Comparison of ENCODE assay signal across 19 cellular contexts in the genomic region with DNA sequence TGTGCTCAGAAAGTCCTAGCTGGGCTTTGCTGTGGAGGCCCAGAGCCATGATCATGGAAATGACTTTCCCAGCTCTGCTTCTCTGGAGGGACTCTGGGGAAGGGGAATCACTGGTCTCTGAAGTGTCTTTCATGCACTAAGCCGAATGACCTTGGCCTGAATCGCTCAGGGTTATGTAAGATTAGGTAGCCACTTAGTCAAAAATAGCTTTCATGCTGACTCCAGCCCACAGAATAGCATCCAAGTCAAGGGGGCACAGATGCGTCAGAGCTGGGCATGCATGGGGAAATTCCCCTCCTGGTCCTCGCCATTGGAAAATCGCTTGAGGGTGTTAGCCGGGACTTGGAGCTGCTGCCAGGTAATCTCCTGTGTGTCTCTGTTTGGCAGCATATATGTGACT. TPM values are rescaled to one million over a fixed set of nuclear protein-coding genes. Genes with fewer than 3 reads are reported as not detected.
DNase-seq lines count a peak whose midpoint lies in the region; ATAC-seq and TF ChIP-seq lines count a peak whose summit lies in the region.
"Had no signal": no experiment of that assay in that cellular context is flagged by ENCODE, and none has a peak within 500 bp of the region (broad histone marks: within the 10 kb centered on the region; RNA-seq: fewer than 3 reads in every experiment).

No MANE protein-coding gene starts in this region.

- H3K4me2 ChIP-seq in mammary epithelial cell (ENCODE audit: insufficient read depth, low read depth, low read length), result no peak overlapping the region
- H3K4me2 ChIP-seq: KMS-11, SK-N-SH had no signal

- dilution Hi-C loops in mammary epithelial cell (cut with HindIII; ENCODE audit: low sequenced_read_pairs), result no loop called here

- H3K36me3 ChIP-seq in mammary epithelial cell (ENCODE audit: insufficient read depth, low read length) (no peaks in the 10 kb centered on the region), gastrocnemius medialis (no peaks in the 10 kb centered on the region)
- H3K36me3 ChIP-seq: MG63 had no signal

- H3K9me3 ChIP-seq in mammary epithelial cell (replicated peaks; ENCODE audit: insufficient read depth, low read length) (no peaks in the 10 kb centered on the region), gastrocnemius medialis (no peaks in the 10 kb centered on the region)
- H3K9me3 ChIP-seq: Caco-2, MG63, SK-N-SH had no signal

- H4K20me1 ChIP-seq in mammary epithelial cell (ENCODE audit: insufficient read depth, low read length), result no peaks in the 10 kb centered on the region

- H3K4me3 ChIP-seq in mammary epithelial cell (replicated peaks in 1 of 3; ENCODE audit: insufficient read depth in 1 of 3, low read depth in 2 of 3, low read length in 3 of 3), result no peak overlapping the region
- H3K4me3 ChIP-seq in gastrocnemius medialis, result no peak overlapping the region
- H3K4me3 ChIP-seq: GM23248, MG63 had no signal

- H2AFZ ChIP-seq in mammary epithelial cell (ENCODE audit: low read depth, low read length), result no peak overlapping the region
- H2AFZ ChIP-seq: GM23248 had no signal

- POLR2A ChIA-PET in HEK293T (lab: Yijun Ruan, JAX), result interaction anchor here (1.5 kb wide), 1 partner anchor 36 kb away, joined by 3 read pairs; a partner anchor contains a TSS

- TF ChIP-seq CTCF in mammary epithelial cell (conservative IDR thresholded peaks at IDR 0.05 in 1 of 2, IDR thresholded peaks at IDR 0.05 in 1 of 2; ENCODE audit: extremely low read depth in 1 of 2, insufficient read depth in 1 of 2, low read depth in 1 of 2, low read length in 2 of 2) (no peak), gastrocnemius medialis (IDR thresholded peaks at IDR 0.05 in 4 of 5, conservative IDR thresholded peaks at IDR 0.05 in 1 of 5) (no peak)

- H3K4me1 ChIP-seq in mammary epithelial cell (ENCODE audit: insufficient read depth, low read length), result peaks cover 6% of the 10 kb centered on the region
- peaks cover 16 to 23% of the 10 kb centered on the region in 2 donors for H3K4me1 ChIP-seq in gastrocnemius medialis
- H3K4me1 ChIP-seq: Caco-2 had no signal

- H3K9ac ChIP-seq in mammary epithelial cell (ENCODE audit: insufficient read depth, low read length), result no peak overlapping the region
- H3K9ac ChIP-seq: GM23248, KMS-11, SK-N-SH had no signal

- 23% methylated on average over 5 of the region's 6 CpGs for WGBS in mammary epithelial cell (ENCODE audit: low coverage, missing lambda C conversion rate)

- no peaks in the 10 kb centered on the region for H3K79me2 ChIP-seq in mammary epithelial cell (ENCODE audit: insufficient read depth, low read length)

- ATAC-seq in left cardiac atrium, result peak; percentile 91 to 93
- ATAC-seq in gastrocnemius medialis, result peak; percentile 39 to 91
- no peak for ATAC-seq in HG02588 (IDR thresholded peaks at IDR 0.05; ENCODE audit: unreplicated experiment)

- H3K27me3 ChIP-seq in mammary epithelial cell (ENCODE audit: insufficient read depth, low read length) (peaks cover 4% of the 10 kb centered on the region), gastrocnemius medialis (no peaks in the 10 kb centered on the region)

- no peak overlapping the region for H3K27ac ChIP-seq in mammary epithelial cell (ENCODE audit: insufficient read depth, low read depth, low read length)
- peak overlapping the region in 2 of 4 donors; percentile 17 to 30 for H3K27ac ChIP-seq in gastrocnemius medialis
- H3K27ac ChIP-seq: GM23248, KMS-11 had no signal

- no peak for TF ChIP-seq POLR2A in gastrocnemius medialis (IDR thresholded peaks at IDR 0.05)

- CTCF ChIA-PET in mammary epithelial cell (lab: Charles Lee; ENCODE audit: low non-redundant PET), result no interaction called here
- CTCF ChIA-PET in HEK293T (lab: Yijun Ruan, JAX), result no interaction called here

- in situ Hi-C loops in mammary epithelial cell (cut with MboI; ENCODE audit: low sequenced_read_pairs in 2 of 2), result no loop called here
- in situ Hi-C loops in gastrocnemius medialis (cut with MboI; ENCODE audit: low sequenced_read_pairs in 4 of 4), result no loop called here
- in situ Hi-C loops in ACHN (cut with HindIII; ENCODE audit: low pct_ligation_motif_present, low pct_unique_long_range_greater_than_20kb, low sequenced_read_pairs), result no loop called here

- BruUV-seq in mammary epithelial cell (replicated peaks; lab: Mats Ljungman, UMichigan), result no TSS peak

- intact Hi-C loops in mammary epithelial cell (cut with micrococcal nuclease) (no loop called here), left cardiac atrium (cut with DNase I) (no loop called here), gastrocnemius medialis (cut with DNase I; ENCODE audit: low total_unique reads) (no loop called here)

- peak; percentile 57 for DNase-seq in ELR (ENCODE audit: low read depth)
- DNase-seq in mammary epithelial cell, result peak; percentile 62
- peak; percentile 62 for DNase-seq in left cardiac atrium
- DNase-seq in gastrocnemius medialis, result no peak
- DNase-seq in ACHN, result no peak
- DNase-seq in HEK293T (ENCODE audit: extremely low spot score), result no peak
- DNase-seq: Caco-2; CD4-positive, CD25-positive, alpha-beta regulatory T cell; GM23248; MG63; NCI-H1092; NCI-H146; NCI-H2081 treated with DMSO at 0.1 percent for 48 hours; NCI-H2227 treated with DMSO at 0.1 percent for 48 hours; NCI-H524 treated with DMSO at 0.1 percent for 48 hours; SHP77; SK-N-SH had no signal

TF ChIP-seq in HEK293T, 16 proteins besides CTCF, POLR2A, EP300 and RAD21:
- TF ChIP-seq L3MBTL2 (conservative IDR thresholded peaks at IDR 0.05) (no peak), FOXK2 (IDR thresholded peaks at IDR 0.05) (no peak), HDGF (IDR thresholded peaks at IDR 0.05; ENCODE audit: borderline replicate concordance) (no peak), ARNT (IDR thresholded peaks at IDR 0.05) (no peak), BHLHE40 (IDR thresholded peaks at IDR 0.05; ENCODE audit: borderline replicate concordance) (no peak), FOXA1 (IDR thresholded peaks at IDR 0.05) (no peak), SP1 (IDR thresholded peaks at IDR 0.05) (no peak), TARDBP (IDR thresholded peaks at IDR 0.05) (no peak), FOXM1 (IDR thresholded peaks at IDR 0.05; ENCODE audit: borderline replicate concordance) (no peak), SUZ12 (IDR thresholded peaks at IDR 0.05) (no peak), NFRKB (IDR thresholded peaks at IDR 0.05) (no peak), ELF4 (IDR thresholded peaks at IDR 0.05) (no peak), LEF1 (IDR thresholded peaks at IDR 0.05; ENCODE audit: borderline replicate concordance) (no peak), ZNF384 (IDR thresholded peaks at IDR 0.05) (no peak)
- TF ChIP-seq, protein P1, sequence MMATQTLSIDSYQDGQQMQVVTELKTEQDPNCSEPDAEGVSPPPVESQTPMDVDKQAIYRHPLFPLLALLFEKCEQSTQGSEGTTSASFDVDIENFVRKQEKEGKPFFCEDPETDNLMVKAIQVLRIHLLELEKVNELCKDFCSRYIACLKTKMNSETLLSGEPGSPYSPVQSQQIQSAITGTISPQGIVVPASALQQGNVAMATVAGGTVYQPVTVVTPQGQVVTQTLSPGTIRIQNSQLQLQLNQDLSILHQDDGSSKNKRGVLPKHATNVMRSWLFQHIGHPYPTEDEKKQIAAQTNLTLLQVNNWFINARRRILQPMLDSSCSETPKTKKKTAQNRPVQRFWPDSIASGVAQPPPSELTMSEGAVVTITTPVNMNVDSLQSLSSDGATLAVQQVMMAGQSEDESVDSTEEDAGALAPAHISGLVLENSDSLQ (IDR thresholded peaks at IDR 0.05), result no peak

RNA-seq across cellular contexts. Expression of a gene that starts 36.1 kb away (rescaled TPM):
- total RNA-seq in mammary epithelial cell (1 to 10 TPM; 4.2 to 7.0 TPM), left cardiac atrium (10 to 100 TPM; 11.8 to 12.5 TPM), gastrocnemius medialis (1 to 10 TPM; 3.9 to 6.8 (median 4.8) TPM)
- 2.0 TPM for polyA plus RNA-seq in mammary epithelial cell
- polyA minus RNA-seq in mammary epithelial cell, result 9.0 TPM

Comparison
In these comparisons a context has a peak if more than half of its experiments do, and no peak if none do; other contexts are left out.
1. DNase-seq: peak in ELR (single experiment), mammary epithelial cell (single experiment) and left cardiac atrium (single experiment); none in gastrocnemius medialis (0 of 2), ACHN (single experiment) and HEK293T (single experiment).